ENCODE assay signal across 22 cellular contexts in genomic region chr1:66426231-66426853, GRCh38.
DNase-seq lines count a peak whose midpoint lies in the region; ATAC-seq, FAIRE-seq and TF ChIP-seq lines count a peak whose summit lies in the region.
"Had no signal": no experiment of that assay in that cellular context is flagged by ENCODE, and none has a peak within 500 bp of the region (broad histone marks: within the 10 kb centered on the region; RNA-seq: fewer than 3 reads in every experiment).

No MANE protein-coding gene starts in this region.

- 31% methylated on average over 4 of the region's 4 CpGs for WGBS in mammary epithelial cell (ENCODE audit: low coverage, missing lambda C conversion rate)

- dilution Hi-C loops in mammary epithelial cell (cut with HindIII; ENCODE audit: low sequenced_read_pairs), result no loop called here

- H3K4me3 ChIP-seq in HUES6 (ENCODE audit: low read depth, low read length) (no peak overlapping the region), astrocyte (ENCODE audit: insufficient read depth, low read depth, low read length) (no peak overlapping the region), mammary epithelial cell (replicated peaks in 1 of 3; ENCODE audit: insufficient read depth in 1 of 3, low read depth in 2 of 3, low read length in 3 of 3) (no peak overlapping the region)
- H3K4me3 ChIP-seq in naive thymus-derived CD4-positive, alpha-beta T cell (ENCODE audit: low read length), result no peak overlapping the region
- H3K4me3 ChIP-seq: esophagus squamous epithelium, left lung, thoracic aorta had no signal

- DNase-seq in activated naive CD8-positive, alpha-beta T cell treated with anti-CD3 and anti-CD28 coated beads for 36 hours, result no peak
- peak; percentile 12 for DNase-seq in astrocyte (ENCODE audit: low read depth)
- no peak for DNase-seq in naive thymus-derived CD4-positive, alpha-beta T cell
- DNase-seq in DMS 273 (lab: John Stamatoyannopoulos, UW; ENCODE audit: unreplicated experiment), result no peak
- DNase-seq in mammary epithelial cell, result no peak
- DNase-seq: ACHN; activated CD4-positive, alpha-beta T cell treated with anti-CD3 and anti-CD28 coated beads for 48 hours; activated CD8-positive, alpha-beta memory T cell treated with anti-CD3 and anti-CD28 coated beads, Interleukin-2, amount 50 U/mL, for 4 hours; activated gamma-delta T cell; anterior cingulate cortex; DMS153; effector memory CD8-positive, alpha-beta T cell; esophagus squamous epithelium; IMR-90; left lung; NCI-H2029 treated with DMSO at 0.1 percent for 48 hours; NCI-H510A; NK-92 treated with Interleukin-12 subunit alpha and Interleukin-12 subunit beta, amount 100 ng/mL, for 24 hours had no signal

- intact Hi-C loops in naive thymus-derived CD4-positive, alpha-beta T cell (cut with micrococcal nuclease), result no loop called here
- intact Hi-C loops in mammary epithelial cell (cut with micrococcal nuclease), result no loop called here

- no peaks in the 10 kb centered on the region for H3K27me3 ChIP-seq in HUES6 (ENCODE audit: control insufficient read depth, insufficient read depth, low read length)
- no peaks in the 10 kb centered on the region for H3K27me3 ChIP-seq in astrocyte (ENCODE audit: insufficient read depth, low read length)
- no peaks in the 10 kb centered on the region for H3K27me3 ChIP-seq in naive thymus-derived CD4-positive, alpha-beta T cell (ENCODE audit: control insufficient read depth in 2 of 2, insufficient read depth in 2 of 2, low read length in 2 of 2)
- H3K27me3 ChIP-seq in mammary epithelial cell (ENCODE audit: insufficient read depth, low read length), result peaks cover 8% of the 10 kb centered on the region
- H3K27me3 ChIP-seq: left lung had no signal

- H2AFZ ChIP-seq in astrocyte (ENCODE audit: low read depth, low read length) (no peak overlapping the region), mammary epithelial cell (ENCODE audit: low read depth, low read length) (no peak overlapping the region)

- H3K9ac ChIP-seq in HUES6 (ENCODE audit: low read length), result peak overlapping the region; percentile 44
- no peak overlapping the region for H3K9ac ChIP-seq in astrocyte (ENCODE audit: low read length)
- no peak overlapping the region for H3K9ac ChIP-seq in mammary epithelial cell (ENCODE audit: insufficient read depth, low read length)

- H4K20me1 ChIP-seq in astrocyte (ENCODE audit: insufficient read depth, low read length) (no peaks in the 10 kb centered on the region), mammary epithelial cell (ENCODE audit: insufficient read depth, low read length) (no peaks in the 10 kb centered on the region)

- no peak overlapping the region for H3K27ac ChIP-seq in HUES6 (ENCODE audit: low read depth, low read length)
- no peak overlapping the region for H3K27ac ChIP-seq in astrocyte (ENCODE audit: low read depth, low read length)
- no peak overlapping the region for H3K27ac ChIP-seq in naive thymus-derived CD4-positive, alpha-beta T cell (ENCODE audit: low read depth, low read length)
- no peak overlapping the region for H3K27ac ChIP-seq in mammary epithelial cell (ENCODE audit: insufficient read depth, low read depth, low read length)
- H3K27ac ChIP-seq: esophagus squamous epithelium, left lung, thoracic aorta had no signal

- peak overlapping the region; percentile 35 for H3K27ac Mint-ChIP-seq in activated naive CD8-positive, alpha-beta T cell
- H3K27ac Mint-ChIP-seq in activated naive CD8-positive, alpha-beta T cell treated with anti-CD3 and anti-CD28 coated beads for 36 hours, result no peak overlapping the region
- H3K27ac Mint-ChIP-seq in astrocyte (ENCODE audit: unreplicated experiment), result no peak overlapping the region
- H3K27ac Mint-ChIP-seq in stimulated activated naive CD8-positive, alpha-beta T cell treated with anti-CD3 and anti-CD28 coated beads, Interleukin-15, Interleukin-2, amounts not matched to agents 100 ng/mL and 50 ng/mL, for 24 hours, result peak overlapping the region; percentile 16
- H3K27ac Mint-ChIP-seq in naive thymus-derived CD4-positive, alpha-beta T cell, result peak overlapping the region in 1 of 9 donors; percentile 30
- H3K27ac Mint-ChIP-seq: effector memory CD8-positive, alpha-beta T cell had no signal

- H3K9me3 ChIP-seq in HUES6 (ENCODE audit: control insufficient read depth, insufficient read depth, low read depth, low read length) (peaks cover 16% of the 10 kb centered on the region), astrocyte (ENCODE audit: insufficient read depth, low read depth, low read length) (no peaks in the 10 kb centered on the region), mammary epithelial cell (replicated peaks; ENCODE audit: insufficient read depth, low read length) (no peaks in the 10 kb centered on the region)
- peaks cover 0 to 10% (median 5%) of the 10 kb centered on the region in 3 experiments for H3K9me3 ChIP-seq in naive thymus-derived CD4-positive, alpha-beta T cell (ENCODE audit: control insufficient read depth in 2 of 3, low read length in 3 of 3)

- CTCF ChIA-PET in naive thymus-derived CD4-positive, alpha-beta T cell (lab: Charles Lee), result no interaction called here
- CTCF ChIA-PET in mammary epithelial cell (lab: Charles Lee; ENCODE audit: low non-redundant PET), result no interaction called here

- H3K9me3 Mint-ChIP-seq in activated naive CD8-positive, alpha-beta T cell (ENCODE audit: low read depth), result peaks cover 22% of the 10 kb centered on the region
- peaks cover 31% of the 10 kb centered on the region for H3K9me3 Mint-ChIP-seq in activated naive CD8-positive, alpha-beta T cell treated with anti-CD3 and anti-CD28 coated beads for 36 hours
- H3K9me3 Mint-ChIP-seq in astrocyte (ENCODE audit: unreplicated experiment), result peaks cover 21% of the 10 kb centered on the region
- H3K9me3 Mint-ChIP-seq in stimulated activated naive CD8-positive, alpha-beta T cell treated with anti-CD3 and anti-CD28 coated beads, Interleukin-15, Interleukin-2, amounts not matched to agents 100 ng/mL and 50 ng/mL, for 24 hours, result peaks cover 23% of the 10 kb centered on the region
- peaks cover 0 to 40% (median 25%) of the 10 kb centered on the region in 11 donors for H3K9me3 Mint-ChIP-seq in naive thymus-derived CD4-positive, alpha-beta T cell

- no peak for FAIRE-seq in astrocyte (lab: Jason Lieb, UNC)

- H3K36me3 ChIP-seq in HUES6 (ENCODE audit: control insufficient read depth, insufficient read depth, low read length), result no peaks in the 10 kb centered on the region
- H3K36me3 ChIP-seq in astrocyte (ENCODE audit: insufficient read depth, low read length), result no peaks in the 10 kb centered on the region
- no peaks in the 10 kb centered on the region for H3K36me3 ChIP-seq in naive thymus-derived CD4-positive, alpha-beta T cell (ENCODE audit: control insufficient read depth in 2 of 3, insufficient read depth in 3 of 3, low read length in 3 of 3)
- H3K36me3 ChIP-seq in mammary epithelial cell (ENCODE audit: insufficient read depth, low read length), result no peaks in the 10 kb centered on the region
- H3K36me3 ChIP-seq: esophagus squamous epithelium, left lung, thoracic aorta had no signal

- BruUV-seq in mammary epithelial cell (replicated peaks; lab: Mats Ljungman, UMichigan), result no TSS peak

- peaks cover 5% of the 10 kb centered on the region for H3K4me1 Mint-ChIP-seq in activated naive CD8-positive, alpha-beta T cell (ENCODE audit: low read depth)
- peaks cover 11% of the 10 kb centered on the region for H3K4me1 Mint-ChIP-seq in activated naive CD8-positive, alpha-beta T cell treated with anti-CD3 and anti-CD28 coated beads for 36 hours
- no peaks in the 10 kb centered on the region for H3K4me1 Mint-ChIP-seq in astrocyte (ENCODE audit: low read depth, unreplicated experiment)
- H3K4me1 Mint-ChIP-seq in stimulated activated naive CD8-positive, alpha-beta T cell treated with anti-CD3 and anti-CD28 coated beads, Interleukin-15, Interleukin-2, amounts not matched to agents 100 ng/mL and 50 ng/mL, for 24 hours (ENCODE audit: low read depth), result peaks cover 16% of the 10 kb centered on the region
- H3K4me1 Mint-ChIP-seq in naive thymus-derived CD4-positive, alpha-beta T cell, result peaks cover 2 to 7% (median 6%) of the 10 kb centered on the region in 7 donors

- no peaks in the 10 kb centered on the region for H3K79me2 ChIP-seq in astrocyte (ENCODE audit: insufficient read depth, low read length)
- H3K79me2 ChIP-seq in mammary epithelial cell (ENCODE audit: insufficient read depth, low read length), result no peaks in the 10 kb centered on the region

- H3K4me3 Mint-ChIP-seq in activated naive CD8-positive, alpha-beta T cell, result no peak overlapping the region
- H3K4me3 Mint-ChIP-seq in activated naive CD8-positive, alpha-beta T cell treated with anti-CD3 and anti-CD28 coated beads for 36 hours, result no peak overlapping the region
- no peak overlapping the region for H3K4me3 Mint-ChIP-seq in astrocyte (ENCODE audit: unreplicated experiment)
- H3K4me3 Mint-ChIP-seq in stimulated activated naive CD8-positive, alpha-beta T cell treated with anti-CD3 and anti-CD28 coated beads, Interleukin-15, Interleukin-2, amounts not matched to agents 100 ng/mL and 50 ng/mL, for 24 hours, result peak overlapping the region; percentile 48
- peak overlapping the region in 1 of 10 donors; percentile 17 for H3K4me3 Mint-ChIP-seq in naive thymus-derived CD4-positive, alpha-beta T cell
- H3K4me3 Mint-ChIP-seq: effector memory CD8-positive, alpha-beta T cell had no signal

- TF ChIP-seq CTCF in astrocyte (IDR thresholded peaks at IDR 0.05; ENCODE audit: insufficient read depth, low read depth, low read length), result no peak
- TF ChIP-seq CTCF in mammary epithelial cell (conservative IDR thresholded peaks at IDR 0.05 in 1 of 2, IDR thresholded peaks at IDR 0.05 in 1 of 2; ENCODE audit: extremely low read depth in 1 of 2, insufficient read depth in 1 of 2, low read depth in 1 of 2, low read length in 2 of 2), result no peak

- H3K4me2 ChIP-seq in astrocyte (ENCODE audit: low read length) (no peak overlapping the region), mammary epithelial cell (ENCODE audit: insufficient read depth, low read depth, low read length) (no peak overlapping the region)

- ATAC-seq in naive thymus-derived CD4-positive, alpha-beta T cell, result no peak
- ATAC-seq: effector memory CD8-positive, alpha-beta T cell; left lung had no signal

- H3K4me1 ChIP-seq in HUES6 (ENCODE audit: control insufficient read depth, insufficient read depth, low read length), result peaks cover 19% of the 10 kb centered on the region
- H3K4me1 ChIP-seq in astrocyte (ENCODE audit: insufficient read depth, low read length), result no peaks in the 10 kb centered on the region
- H3K4me1 ChIP-seq in naive thymus-derived CD4-positive, alpha-beta T cell (ENCODE audit: control insufficient read depth in 2 of 2, insufficient read depth in 2 of 2, low read length in 2 of 2), result no peaks in the 10 kb centered on the region
- no peaks in the 10 kb centered on the region for H3K4me1 ChIP-seq in mammary epithelial cell (ENCODE audit: insufficient read depth, low read length)
- H3K4me1 ChIP-seq: esophagus squamous epithelium had no signal

- in situ Hi-C loops in mammary epithelial cell (cut with MboI; ENCODE audit: low sequenced_read_pairs in 2 of 2), result no loop called here

- no peaks in the 10 kb centered on the region for H3K27me3 Mint-ChIP-seq in activated naive CD8-positive, alpha-beta T cell
- no peaks in the 10 kb centered on the region for H3K27me3 Mint-ChIP-seq in activated naive CD8-positive, alpha-beta T cell treated with anti-CD3 and anti-CD28 coated beads for 36 hours
- peaks cover 3% of the 10 kb centered on the region for H3K27me3 Mint-ChIP-seq in astrocyte (ENCODE audit: low read depth, unreplicated experiment)
- no peaks in the 10 kb centered on the region for H3K27me3 Mint-ChIP-seq in stimulated activated naive CD8-positive, alpha-beta T cell treated with anti-CD3 and anti-CD28 coated beads, Interleukin-15, Interleukin-2, amounts not matched to agents 100 ng/mL and 50 ng/mL, for 24 hours
- H3K27me3 Mint-ChIP-seq in naive thymus-derived CD4-positive, alpha-beta T cell, result no peaks in the 10 kb centered on the region
- H3K27me3 Mint-ChIP-seq: effector memory CD8-positive, alpha-beta T cell had no signal

- H3K36me3 Mint-ChIP-seq in activated naive CD8-positive, alpha-beta T cell, result peaks cover 17% of the 10 kb centered on the region
- peaks cover 17% of the 10 kb centered on the region for H3K36me3 Mint-ChIP-seq in activated naive CD8-positive, alpha-beta T cell treated with anti-CD3 and anti-CD28 coated beads for 36 hours
- peaks cover 2% of the 10 kb centered on the region for H3K36me3 Mint-ChIP-seq in astrocyte (ENCODE audit: low read depth, unreplicated experiment)
- H3K36me3 Mint-ChIP-seq in stimulated activated naive CD8-positive, alpha-beta T cell treated with anti-CD3 and anti-CD28 coated beads, Interleukin-15, Interleukin-2, amounts not matched to agents 100 ng/mL and 50 ng/mL, for 24 hours (ENCODE audit: low read depth), result peaks cover 22% of the 10 kb centered on the region
- peaks cover 4 to 29% (median 12%) of the 10 kb centered on the region in 5 donors for H3K36me3 Mint-ChIP-seq in naive thymus-derived CD4-positive, alpha-beta T cell

- POLR2A ChIA-PET in naive thymus-derived CD4-positive, alpha-beta T cell (lab: Charles Lee), result no interaction called here

Comparison
In these comparisons a context has a peak if more than half of its experiments do, and no peak if none do; other contexts are left out.
1. H3K27ac Mint-ChIP-seq: peak in activated naive CD8-positive, alpha-beta T cell (single experiment) and stimulated activated naive CD8-positive, alpha-beta T cell treated with anti-CD3 and anti-CD28 coated beads, Interleukin-15, Interleukin-2, amounts not matched to agents 100 ng/mL and 50 ng/mL, for 24 hours (single experiment); none in activated naive CD8-positive, alpha-beta T cell treated with anti-CD3 and anti-CD28 coated beads for 36 hours (single experiment) and astrocyte (single experiment).